In the genomic region with DNA sequence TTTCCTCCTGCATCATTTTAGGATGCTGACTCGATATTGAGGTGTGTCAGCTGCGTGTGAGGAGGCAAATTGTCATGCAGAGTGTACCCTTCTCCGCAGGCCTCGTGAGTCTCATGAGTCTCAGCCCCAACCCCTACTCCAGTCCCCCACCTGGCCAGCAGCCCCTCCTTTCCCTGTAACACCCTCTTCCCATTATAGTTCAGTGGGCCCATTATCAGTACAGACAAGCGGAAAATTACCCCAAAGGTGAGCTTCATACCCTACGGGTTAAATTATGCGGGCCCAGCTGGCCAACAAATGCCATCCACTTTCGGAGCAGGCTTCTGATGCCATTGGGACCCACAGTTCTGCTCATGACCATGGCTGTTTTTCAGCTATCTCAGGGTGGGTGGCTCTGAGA, we compare ENCODE assay signal across 22 cellular contexts. TPM values are rescaled to one million over a fixed set of nuclear protein-coding genes. Genes with fewer than 3 reads are reported as not detected.
DNase-seq lines count a peak whose midpoint lies in the region; ATAC-seq, FAIRE-seq and TF ChIP-seq lines count a peak whose summit lies in the region.
"Had no signal": no experiment of that assay in that cellular context is flagged by ENCODE, and none has a peak within 500 bp of the region (broad histone marks: within the 10 kb centered on the region; RNA-seq: fewer than 3 reads in every experiment).

No MANE protein-coding gene starts in this region.

- no peaks in the 10 kb centered on the region for H3K9me1 ChIP-seq in K562 (ENCODE audit: control insufficient read depth, insufficient read depth, low read length)

- BruUV-seq in K562 (replicated peaks; lab: Mats Ljungman, UMichigan), result no TSS peak

- CTCF ChIA-PET in K562 (lab: Yijun Ruan, JAX; ENCODE audit: low intra/inter-chr PET ratio) (no interaction called here), HEK293T (lab: Yijun Ruan, JAX) (no interaction called here)

- no peaks in the 10 kb centered on the region for H4K20me1 ChIP-seq in K562 (replicated peaks; ENCODE audit: control insufficient read depth, insufficient read depth, low read length)

- no peak for FAIRE-seq in K562 (lab: Jason Lieb, UNC)
- FAIRE-seq in urothelium cell line (lab: Jason Lieb, UNC), result peak; percentile 62
- FAIRE-seq: A204.1, D721Med, G401.6, GM12891, GM18507, HTR-8/SVneo had no signal

- no peak overlapping the region for H2AFZ ChIP-seq in K562 (ENCODE audit: low read depth, low read length)

- TF ChIP-seq EP300 in K562 (IDR thresholded peaks at IDR 0.05; ENCODE audit: low read length), result no peak

- no peaks in the 10 kb centered on the region for H3K4me1 ChIP-seq in K562 (replicated peaks in 1 of 2; ENCODE audit: control insufficient read depth in 2 of 2, insufficient read depth in 2 of 2, low read length in 2 of 2)
- H3K4me1 ChIP-seq: Caco-2 had no signal

- no peak overlapping the region for H3K4me2 ChIP-seq in K562 (ENCODE audit: insufficient read depth, low read length)

- H3K27ac ChIP-seq in K562 (ENCODE audit: extremely low read depth, low read depth, low read length), result no peak overlapping the region
- H3K27ac ChIP-seq: C4-2B had no signal

- H3K9ac ChIP-seq in K562 (ENCODE audit: insufficient read depth in 1 of 2, low read depth in 2 of 2, low read length in 2 of 2), result no peak overlapping the region

- H3K27me3 ChIP-seq in K562 (ENCODE audit: control insufficient read depth in 2 of 2, insufficient read depth in 2 of 2, low read length in 2 of 2), result peaks cover 30 to 56% of the 10 kb centered on the region in 2 experiments

- ATAC-seq in K562, result no peak
- ATAC-seq: HCT116 had no signal

- no peak for TF ChIP-seq POLR2A in K562 (conservative IDR thresholded peaks at IDR 0.05)

- WGBS in K562 (ENCODE audit: insufficient coverage, low coverage, missing lambda C conversion rate), result 5% methylated on average over 8 of the region's 8 CpGs

- DNase-seq in AG20443 (ENCODE audit: low spot score) (peak; percentile 1), K562 (ENCODE audit: extremely low read depth in 1 of 4, low spot score in 3 of 4) (peak in 3 of 4 experiments; percentile 3 to 4 (median 3)), islet precursor cell (peak; percentile 34), urothelium cell line (ENCODE audit: low spot score) (no peak), HEK293T (ENCODE audit: extremely low spot score) (no peak)
- no peak for DNase-seq in stimulated activated CD4-positive, alpha-beta T cell treated with anti-CD3 and anti-CD28 coated beads, Interleukin-4, amount 100 ng/mL, for 1 hour
- DNase-seq: ACHN; AML-193; Caco-2; CD4-positive, alpha-beta T cell; GOT3; H7; IMR-90 had no signal

- H3K9me3 ChIP-seq in K562 (replicated peaks; ENCODE audit: control insufficient read depth, insufficient read depth, low read depth, low read length), result no peaks in the 10 kb centered on the region
- H3K9me3 ChIP-seq: Caco-2 had no signal

- TF ChIP-seq CTCF in K562 (IDR thresholded peaks at IDR 0.05 in 2 of 3, conservative IDR thresholded peaks at IDR 0.05 in 1 of 3; ENCODE audit: insufficient read depth in 2 of 3, low read depth in 1 of 3, low read length in 3 of 3), result no peak

- intact Hi-C loops in K562 (cut with micrococcal nuclease), result no loop called here

- H3K4me3 ChIP-seq in K562, result no peak overlapping the region

- in situ Hi-C loops in K562 (cut with MboI), result no loop called here

- TF ChIP-seq RAD21 in K562 (CRISPR knock-in tag; conservative IDR thresholded peaks at IDR 0.05 in 1 of 2, IDR thresholded peaks at IDR 0.05 in 1 of 2), result no peak

- no peaks in the 10 kb centered on the region for H3K36me3 ChIP-seq in K562 (ENCODE audit: control insufficient read depth, insufficient read depth, low read length)

- POLR2A ChIA-PET in K562 (lab: Yijun Ruan, JAX), result interaction anchor here (0.6 to 0.9 kb wide), 2 partner anchors 22 to 386 kb away, joined by 3 to 4 read pairs; no protein-coding TSS in a partner anchor
- POLR2A ChIA-PET in HEK293T (lab: Yijun Ruan, JAX), result no interaction called here

- H3K79me2 ChIP-seq in K562 (ENCODE audit: control insufficient read depth, insufficient read depth, low read length), result no peaks in the 10 kb centered on the region

TF ChIP-seq in K562, 482 proteins besides CTCF, POLR2A, EP300 and RAD21 (continues in another document):
- TF ChIP-seq ZNF324 (CRISPR knock-in tag; IDR thresholded peaks at IDR 0.05) (no peak), HMG20A (CRISPR knock-in tag; conservative IDR thresholded peaks at IDR 0.05) (no peak), ZNF445 (CRISPR knock-in tag; IDR thresholded peaks at IDR 0.05; ENCODE audit: low read depth) (no peak), ZNF41 (CRISPR knock-in tag; conservative IDR thresholded peaks at IDR 0.05) (no peak), JUND (IDR thresholded peaks at IDR 0.05; ENCODE audit: borderline replicate concordance, low read depth, low read length) (no peak), JUND (tag; IDR thresholded peaks at IDR 0.05; ENCODE audit: borderline replicate concordance, low read depth, low read length) (no peak), ZNF586 (CRISPR knock-in tag; conservative IDR thresholded peaks at IDR 0.05) (no peak)

TF ChIP-seq in HEK293T, 16 proteins besides CTCF, POLR2A, EP300 and RAD21:
- TF ChIP-seq, protein P1, sequence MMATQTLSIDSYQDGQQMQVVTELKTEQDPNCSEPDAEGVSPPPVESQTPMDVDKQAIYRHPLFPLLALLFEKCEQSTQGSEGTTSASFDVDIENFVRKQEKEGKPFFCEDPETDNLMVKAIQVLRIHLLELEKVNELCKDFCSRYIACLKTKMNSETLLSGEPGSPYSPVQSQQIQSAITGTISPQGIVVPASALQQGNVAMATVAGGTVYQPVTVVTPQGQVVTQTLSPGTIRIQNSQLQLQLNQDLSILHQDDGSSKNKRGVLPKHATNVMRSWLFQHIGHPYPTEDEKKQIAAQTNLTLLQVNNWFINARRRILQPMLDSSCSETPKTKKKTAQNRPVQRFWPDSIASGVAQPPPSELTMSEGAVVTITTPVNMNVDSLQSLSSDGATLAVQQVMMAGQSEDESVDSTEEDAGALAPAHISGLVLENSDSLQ (IDR thresholded peaks at IDR 0.05), result no peak
- TF ChIP-seq FOXA1 (IDR thresholded peaks at IDR 0.05) (no peak), ELF4 (IDR thresholded peaks at IDR 0.05) (no peak)
TF ChIP-seq in HEK293T: peak in this region for 0.

RNA-seq across cellular contexts. Expression of a gene that starts 25.2 kb away (rescaled TPM):
- not detected in 2 replicates for total RNA-seq in K562 (2011; cell fraction: chromatin; rRNA removed; ENCODE audit: low replicate concordance)
- total RNA-seq in K562 (2011; cell fraction: nucleolus; rRNA removed), result not detected in 2 replicates
- not detected in 2 replicates for total RNA-seq in K562 (2011; cell fraction: nucleoplasm; rRNA removed)
- total RNA-seq in K562 (2014; rRNA removed), result not detected in 2 replicates
- not detected in 2 replicates for total RNA-seq in K562 (2014; rRNA removed; fragmentation: Illumina TruSeq; extraction: Trizol)
- not detected in 2 replicates for total RNA-seq in K562 (2015; rRNA removed; fragmentation: Illumina TruSeq; extraction: Trizol)
- total RNA-seq in K562 (2021), result 0.20 and 0.29 TPM in 2 replicates
- polyA plus RNA-seq in K562 (2011; rRNA removed), result not detected in 2 replicates
- not detected in 2 replicates for polyA plus RNA-seq in K562 (2011; cell fraction: cytosol; rRNA removed)
- polyA plus RNA-seq in K562 (2011; cell fraction: nucleus; rRNA removed), result not detected in 2 replicates
- polyA plus RNA-seq in K562 (2012), result not detected in 2 replicates
- not detected in 2 replicates for polyA plus RNA-seq in K562 (2014; fragmentation: Illumina TruSeq; extraction: Trizol)
- polyA plus RNA-seq in K562 (2014; fragmentation: Nextera tagmentation; extraction: Ambion mirVana), result not detected
- polyA plus RNA-seq in K562 (2014; rRNA removed), result not detected in 2 replicates
- not detected in 2 replicates for polyA minus RNA-seq in K562 (2011; rRNA and poly(A)+ RNA removed)
- polyA minus RNA-seq in K562 (2011; cell fraction: cytosol; rRNA and poly(A)+ RNA removed), result not detected in 2 replicates
- polyA minus RNA-seq in K562 (2011; cell fraction: nucleus; rRNA and poly(A)+ RNA removed), result not detected in 2 replicates
- total RNA-seq: CD4-positive, alpha-beta T cell; IMR-90 had no signal
- polyA plus RNA-seq: BJ, IMR-90 had no signal

Comparison
In these comparisons a context has a peak if more than half of its experiments do, and no peak if none do; other contexts are left out.
1. DNase-seq: peak in AG20443 (single experiment), K562 (3 of 4) and islet precursor cell (single experiment); none in urothelium cell line (single experiment), HEK293T (single experiment) and stimulated activated CD4-positive, alpha-beta T cell treated with anti-CD3 and anti-CD28 coated beads, Interleukin-4, amount 100 ng/mL, for 1 hour (single experiment).